19 cellular contexts compared by ENCODE assay signal in genomic region chr1:43773821-43774220, GRCh38.
A peak's percentile ranks its signal among the peaks of the same experiment; 100 is the strongest.
DNase-seq lines count a peak whose midpoint lies in the region; ATAC-seq, FAIRE-seq and TF ChIP-seq lines count a peak whose summit lies in the region.
"Had no signal": no experiment of that assay in that cellular context is flagged by ENCODE, and none has a peak within 500 bp of the region (broad histone marks: within the 10 kb centered on the region; RNA-seq: fewer than 3 reads in every experiment).

No MANE protein-coding gene starts in this region.

- H3K9me3 ChIP-seq in A549 (peaks cover 6% of the 10 kb centered on the region; the same call in 1 of the 3 replicates), HCT116 (ENCODE audit: control insufficient read depth in 1 of 2, insufficient read depth in 1 of 2, low read depth in 1 of 2, low read length in 2 of 2) (no peaks in the 10 kb centered on the region), keratinocyte (ENCODE audit: control insufficient read depth, low read depth, low read length) (no peaks in the 10 kb centered on the region)

- no peaks in the 10 kb centered on the region for H3K9me1 ChIP-seq in keratinocyte (ENCODE audit: control insufficient read depth, extremely low read depth, insufficient read depth, low read length)

- H3K4me2 ChIP-seq in A549 (peak overlapping the region; percentile 26; the same call in 1 of the 3 replicates), HCT116 (ENCODE audit: low read length) (peak overlapping the region; percentile 49; the same call in 1 of the 2 replicates), keratinocyte (ENCODE audit: control insufficient read depth, extremely low read depth, insufficient read depth, low read depth, low read length) (no peak overlapping the region)

- TF ChIP-seq EP300 in A549 (IDR thresholded peaks at IDR 0.05), result no peak

- H3K79me2 ChIP-seq in HCT116 (ENCODE audit: insufficient read depth, low read length) (no peaks in the 10 kb centered on the region), keratinocyte (ENCODE audit: control insufficient read depth, insufficient read depth, low read length) (no peaks in the 10 kb centered on the region)

- DNase-seq in A549 (ENCODE audit: low read depth in 1 of 2, low spot score in 1 of 2), result no peak
- no peak for DNase-seq in HCT116 (ENCODE audit: low read depth, low spot score)
- DNase-seq in epithelial cell of prostate (ENCODE audit: low read depth, low spot score), result no peak
- DNase-seq in keratinocyte (ENCODE audit: low read depth, low spot score), result no peak
- DNase-seq in middle frontal gyrus (ENCODE audit: extremely low spot score, low spot score), result no peak
- DNase-seq in SKM-1 (lab: John Stamatoyannopoulos, UW; ENCODE audit: unreplicated experiment), result no peak
- no peak for DNase-seq in activated T-cell treated with anti-CD3 and anti-CD28 coated beads, Interleukin-2, amount 50 U/mL, for 4 hours
- no peak for DNase-seq in AG08396 (ENCODE audit: low spot score)
- DNase-seq: C1 segment of cervical spinal cord; CD8-positive, alpha-beta memory T cell; DMS79 treated with DMSO at 0.1 percent for 48 hours; H7; KBM-7; NCI-H1105 treated with DMSO at 0.1 percent for 48 hours; NCI-H1694 treated with DMSO at 0.1 percent for 48 hours; NCI-H2227 treated with DMSO at 0.1 percent for 48 hours; NCI-H510A treated with DMSO at 0.1 percent for 48 hours; NCI-H774; SHP77 treated with DMSO at 0.1 percent for 48 hours had no signal

- H3K36me3 ChIP-seq in HCT116 (ENCODE audit: control insufficient read depth in 1 of 2, insufficient read depth in 2 of 2, low read length in 2 of 2) (no peaks in the 10 kb centered on the region), keratinocyte (ENCODE audit: control insufficient read depth in 2 of 2, extremely low read depth in 1 of 2, insufficient read depth in 2 of 2, low read length in 2 of 2) (no peaks in the 10 kb centered on the region)

- H3K27ac ChIP-seq in A549 (no peak overlapping the region; a peak in 1 of 6 replicates), HCT116 (ENCODE audit: low read depth, low read length) (no peak overlapping the region), epithelial cell of prostate (peak overlapping the region; percentile 31), keratinocyte (ENCODE audit: control insufficient read depth, insufficient read depth, low read length) (peak overlapping the region; percentile 68)

- no peaks in the 10 kb centered on the region for H3K4me1 Mint-ChIP-seq in activated T-cell treated with anti-CD3 and anti-CD28 coated beads, Interleukin-2, amount 50 U/mL, for 4 hours (ENCODE audit: low read depth)

- POLR2A ChIA-PET in A549 (lab: Yijun Ruan, JAX) (no interaction called here), HCT116 (lab: Charles Lee) (no interaction called here)

- H3K4me1 ChIP-seq in A549, result peaks cover 31% of the 10 kb centered on the region
- H3K4me1 ChIP-seq in HCT116 (ENCODE audit: control insufficient read depth in 1 of 2, insufficient read depth in 2 of 2, low read length in 2 of 2), result peaks cover 11 to 26% of the 10 kb centered on the region in 2 experiments; a peak in 3 of 4 replicates
- H3K4me1 ChIP-seq in keratinocyte (ENCODE audit: control insufficient read depth, extremely low read depth, insufficient read depth, low read length), result peaks cover 15% of the 10 kb centered on the region

- RAD21 ChIA-PET in HCT116 (lab: Charles Lee; ENCODE audit: low non-redundant PET in 1 of 2, low total read pairs in 2 of 2, uncharacterized antibody in 2 of 2, unreplicated experiment in 2 of 2), result interaction anchor here in 1 of 2 experiments (1.6 kb wide), 1 partner anchor 11 kb away, joined by 3 read pairs; no protein-coding TSS in a partner anchor

- dilution Hi-C loops in keratinocyte (cut with MboI; ENCODE audit: extremely low pct_ligation_motif_present, low sequenced_read_pairs), result no loop called here

- H3K27me3 ChIP-seq in HCT116 (ENCODE audit: insufficient read depth, low read length) (no peaks in the 10 kb centered on the region), keratinocyte (ENCODE audit: control insufficient read depth, extremely low read depth, insufficient read depth, low read length) (no peaks in the 10 kb centered on the region)

- peaks cover 4% of the 10 kb centered on the region for H3K9me3 Mint-ChIP-seq in activated T-cell treated with anti-CD3 and anti-CD28 coated beads, Interleukin-2, amount 50 U/mL, for 4 hours

- ATAC-seq in A549 (no peak), HCT116 (no peak)
- ATAC-seq in activated T-cell treated with anti-CD3 and anti-CD28 coated beads, Interleukin-2, amount 50 U/mL, for 4 hours, result no peak

- TF ChIP-seq POLR2A in A549 (IDR thresholded peaks at IDR 0.05; ENCODE audit: low read length) (no peak), HCT116 (IDR thresholded peaks at IDR 0.05; ENCODE audit: borderline replicate concordance, extremely low read depth, insufficient read depth, insufficient read length) (no peak)

- BruUV-seq in HCT116 (replicated peaks; lab: Mats Ljungman, UMichigan), result no TSS peak

- no peak overlapping the region for H2AFZ ChIP-seq in HCT116 (ENCODE audit: low read depth, low read length, poor library complexity, severe bottlenecking)
- no peak overlapping the region for H2AFZ ChIP-seq in keratinocyte (ENCODE audit: control insufficient read depth, low read length)

- H3K4me3 ChIP-seq in A549 (no peak overlapping the region), HCT116 (replicated peaks in 1 of 2; ENCODE audit: low read depth in 1 of 2, low read length in 2 of 2) (no peak overlapping the region), keratinocyte (ENCODE audit: control insufficient read depth in 2 of 3, extremely low read depth in 1 of 3, insufficient read depth in 2 of 3, low read depth in 1 of 3, low read length in 3 of 3) (no peak overlapping the region)

- H4K20me1 ChIP-seq in HCT116 (ENCODE audit: insufficient read depth) (no peaks in the 10 kb centered on the region), keratinocyte (ENCODE audit: control insufficient read depth, extremely low read depth, insufficient read depth, low read length) (no peaks in the 10 kb centered on the region)

- no peak overlapping the region for H3K9ac ChIP-seq in HCT116 (ENCODE audit: low read length)
- peak overlapping the region; percentile 35 for H3K9ac ChIP-seq in keratinocyte (ENCODE audit: control insufficient read depth, extremely low read depth, insufficient read depth, low read length)

- no peaks in the 10 kb centered on the region for H3K9me2 ChIP-seq in HCT116 (ENCODE audit: insufficient read depth)

- TF ChIP-seq RAD21 in A549 (conservative IDR thresholded peaks at IDR 0.05 in 1 of 2, IDR thresholded peaks at IDR 0.05 in 1 of 2) (no peak), HCT116 (IDR thresholded peaks at IDR 0.05; ENCODE audit: low read depth) (no peak)

- intact Hi-C loops in HCT116 (cut with micrococcal nuclease), result no loop called here

- TF ChIP-seq CTCF in A549 (IDR thresholded peaks at IDR 0.05) (no peak), HCT116 (IDR thresholded peaks at IDR 0.05 in 2 of 3, conservative IDR thresholded peaks at IDR 0.05 in 1 of 3; ENCODE audit: borderline replicate concordance in 1 of 3, insufficient read depth in 1 of 3, low read depth in 2 of 3, low read length in 2 of 3) (no peak), keratinocyte (optimal IDR thresholded peaks at IDR 0.05 in 1 of 3, IDR thresholded peaks at IDR 0.05 in 1 of 3, conservative IDR thresholded peaks at IDR 0.05 in 1 of 3; ENCODE audit: extremely low read depth in 1 of 3, insufficient read depth in 2 of 3, low read length in 3 of 3) (no peak)

- no peaks in the 10 kb centered on the region for H3K27me3 Mint-ChIP-seq in activated T-cell treated with anti-CD3 and anti-CD28 coated beads, Interleukin-2, amount 50 U/mL, for 4 hours (ENCODE audit: low read depth)
- H3K27me3 Mint-ChIP-seq: CD8-positive, alpha-beta memory T cell had no signal

- CTCF ChIA-PET in A549 (lab: Yijun Ruan, JAX), result interaction anchor here (1.3 to 3.3 kb wide), 2 partner anchors 10 to 161 kb away, joined by 6 to 19 read pairs; no protein-coding TSS in a partner anchor
- CTCF ChIA-PET in HCT116 (lab: Charles Lee), result interaction anchor here (1.5 to 3.1 kb wide), 3 partner anchors 9 to 161 kb away, joined by 3 to 13 read pairs (median 8); partner anchors contain the start of gene ARTN

- no peak overlapping the region for H3K4me3 Mint-ChIP-seq in activated T-cell treated with anti-CD3 and anti-CD28 coated beads, Interleukin-2, amount 50 U/mL, for 4 hours
- H3K4me3 Mint-ChIP-seq: CD8-positive, alpha-beta memory T cell had no signal

- no peak for FAIRE-seq in A549 (lab: Jason Lieb, UNC)
- FAIRE-seq in keratinocyte (lab: Jason Lieb, UNC), result no peak

- H3K36me3 Mint-ChIP-seq in activated T-cell treated with anti-CD3 and anti-CD28 coated beads, Interleukin-2, amount 50 U/mL, for 4 hours (ENCODE audit: insufficient read depth), result peaks cover 21% of the 10 kb centered on the region

TF ChIP-seq in A549, 52 proteins besides CTCF, POLR2A, EP300 and RAD21:
- no peak for TF ChIP-seq ESRRA (IDR thresholded peaks at IDR 0.05; ENCODE audit: borderline replicate concordance, low read length)
TF ChIP-seq in A549: peak in this region for 0.

TF ChIP-seq in HCT116, 20 proteins besides CTCF, POLR2A, EP300 and RAD21 (continues in another document):
- TF ChIP-seq ZBTB33 (IDR thresholded peaks at IDR 0.05; ENCODE audit: extremely low read depth, insufficient replicate concordance, low read length), result no peak
- no peak for TF ChIP-seq SIN3A (IDR thresholded peaks at IDR 0.05; ENCODE audit: low read depth)

Comparison
In these comparisons a context has a peak if more than half of its experiments do, and no peak if none do; other contexts are left out.
1. H3K27ac ChIP-seq: peak in epithelial cell of prostate (single experiment) and keratinocyte (single experiment); none in A549 (0 of 2) and HCT116 (single experiment).